In genomic region chr2:58921676-58922075, GRCh38 we compare ENCODE assay signal across 13 cellular contexts.
DNase-seq lines count a peak whose midpoint lies in the region; ATAC-seq and TF ChIP-seq lines count a peak whose summit lies in the region.
"Had no signal": no experiment of that assay in that cellular context is flagged by ENCODE, and none has a peak within 500 bp of the region (broad histone marks: within the 10 kb centered on the region; RNA-seq: fewer than 3 reads in every experiment).

No MANE protein-coding gene starts in this region.

- intact Hi-C loops in IMR-90 (cut with micrococcal nuclease) = no loop called here

- peak overlapping the region; percentile 88 for H2BK5ac ChIP-seq in IMR-90 (ENCODE audit: low read depth, low read length, poor library complexity, severe bottlenecking)

- DNase-seq in EL = peak; percentile 48
- DNase-seq in IMR-90 = peak; percentile 12
- DNase-seq in fibroblast of mammary gland (ENCODE audit: low read depth) = peak; percentile 39
- no peak for DNase-seq in T-helper 17 cell
- DNase-seq in ureter (ENCODE audit: low spot score) = no peak
- DNase-seq: CD8-positive, alpha-beta memory T cell; DMS53; GOT3; H9 had no signal

- H2BK15ac ChIP-seq in IMR-90 (ENCODE audit: low read depth, low read length) = peak overlapping the region; percentile 62; the same call in 2 of the 3 replicates

- H4K8ac ChIP-seq in IMR-90 (ENCODE audit: low read depth in 2 of 2, low read length in 2 of 2) = peak overlapping the region in 1 of 2 experiments; percentile 58; a peak in 1 of 4 replicates

- H2AK5ac ChIP-seq in IMR-90 (ENCODE audit: low read depth, low read length) = peak overlapping the region; percentile 61; the same call in 1 of the 2 replicates

- no TSS peak for BruUV-seq in IMR-90 (replicated peaks; lab: Mats Ljungman, UMichigan)

- no peak overlapping the region for H3K4me3 Mint-ChIP-seq in T-helper 17 cell
- H3K4me3 Mint-ChIP-seq: CD8-positive, alpha-beta memory T cell; H9 had no signal

- POLR2A ChIA-PET in IMR-90 (lab: Charles Lee; ENCODE audit: unreplicated experiment) = no interaction called here

- H2BK120ac ChIP-seq in IMR-90 (ENCODE audit: low read depth, low read length) = peak overlapping the region; percentile 92

- no peak overlapping the region for H2AFZ ChIP-seq in IMR-90 (replicated peaks; ENCODE audit: low read length, poor library complexity)

- dilution Hi-C loops in IMR-90 (cut with HindIII; ENCODE audit: low sequenced_read_pairs, unreplicated experiment) = no loop called here

- H3K27me3 Mint-ChIP-seq in T-helper 17 cell = no peaks in the 10 kb centered on the region
- H3K27me3 Mint-ChIP-seq: CD8-positive, alpha-beta memory T cell had no signal

- peak overlapping the region; percentile 76 for H4K91ac ChIP-seq in IMR-90 (ENCODE audit: insufficient read depth, low read depth, low read length)

- H2BK20ac ChIP-seq in IMR-90 (ENCODE audit: low read depth, low read length) = peak overlapping the region; percentile 89

- H2AK9ac ChIP-seq in IMR-90 (replicated peaks; ENCODE audit: low read depth, low read length, poor library complexity) = no peak overlapping the region

- WGBS in IMR-90 (ENCODE audit: extremely low coverage in 2 of 2, insufficient read length in 1 of 2), 2 experiments = no CpG with 5 or more reads among the region's 2 CpGs

- peak overlapping the region; percentile 71 for H3K23ac ChIP-seq in IMR-90 (ENCODE audit: low read depth, low read length)

- no peaks in the 10 kb centered on the region for H4K20me1 ChIP-seq in IMR-90 (ENCODE audit: insufficient read depth, low read length)
- H4K20me1 ChIP-seq: BLaER1 had no signal

- H3K4me1 ChIP-seq in IMR-90 (ENCODE audit: control insufficient read depth, insufficient read depth, low read length) = peaks cover 22% of the 10 kb centered on the region; the same call in 1 of the 2 replicates
- peaks cover 67% of the 10 kb centered on the region for H3K4me1 ChIP-seq in skeletal muscle satellite cell (ENCODE audit: control insufficient read depth, insufficient read depth, low read length)
- H3K4me1 ChIP-seq: BLaER1 had no signal

- peak overlapping the region; percentile 92 for H3K14ac ChIP-seq in IMR-90 (replicated peaks; ENCODE audit: low read depth, low read length)

- peak overlapping the region; percentile 91 for H3K4ac ChIP-seq in IMR-90 (ENCODE audit: low read depth, low read length)

- H3K4me1 Mint-ChIP-seq in T-helper 17 cell = no peaks in the 10 kb centered on the region
- H3K4me1 Mint-ChIP-seq: CD8-positive, alpha-beta memory T cell had no signal

- H3K4me3 ChIP-seq in IMR-90 (ENCODE audit: insufficient read depth, low read depth, low read length) = no peak overlapping the region
- H3K4me3 ChIP-seq in fibroblast of mammary gland (ENCODE audit: control insufficient read depth, low read depth, low read length) = no peak overlapping the region
- H3K4me3 ChIP-seq in skeletal muscle satellite cell (ENCODE audit: low read length) = no peak overlapping the region
- H3K4me3 ChIP-seq: BLaER1 had no signal

- H3K18ac ChIP-seq in IMR-90 (ENCODE audit: low read depth, low read length) = peak overlapping the region; percentile 81; the same call in 1 of the 2 replicates

- no peaks in the 10 kb centered on the region for H3K36me3 Mint-ChIP-seq in T-helper 17 cell (ENCODE audit: low read depth)
- H3K36me3 Mint-ChIP-seq: CD8-positive, alpha-beta memory T cell had no signal

- in situ Hi-C loops in IMR-90 (cut with MboI; ENCODE audit: low sequenced_read_pairs) = no loop called here

- H3K79me1 ChIP-seq in IMR-90 (ENCODE audit: low read depth in 1 of 2, low read length in 2 of 2) = peaks cover 0 to 4% of the 10 kb centered on the region in 2 experiments; a peak in 1 of 4 replicates

- CTCF ChIA-PET in IMR-90 (lab: Yijun Ruan, JAX) = interaction anchor here (0.6 kb wide), 1 partner anchor 32 kb away, joined by 3 read pairs; no protein-coding TSS in a partner anchor

- peaks cover 7% of the 10 kb centered on the region for H3K9me1 ChIP-seq in IMR-90 (ENCODE audit: insufficient read depth, low read length)

- peak overlapping the region; percentile 76; the same call in 1 of the 2 replicates for H4K5ac ChIP-seq in IMR-90 (ENCODE audit: low read depth, low read length)

- H3K27ac Mint-ChIP-seq in T-helper 17 cell = no peak overlapping the region
- H3K27ac Mint-ChIP-seq: CD8-positive, alpha-beta memory T cell; H9 had no signal

- no peak overlapping the region for H3K56ac ChIP-seq in IMR-90 (ENCODE audit: extremely low read depth, insufficient read depth, low read length)

- no peak for TF ChIP-seq CTCF in IMR-90 (conservative IDR thresholded peaks at IDR 0.05; ENCODE audit: low read depth, low read length)
- no peak for TF ChIP-seq CTCF in fibroblast of mammary gland (conservative IDR thresholded peaks at IDR 0.05; ENCODE audit: control insufficient read depth, insufficient read depth, low read depth, low read length)

- no peaks in the 10 kb centered on the region for H3K9me3 ChIP-seq in IMR-90 (ENCODE audit: control insufficient read depth, insufficient read depth, low read length)
- H3K9me3 ChIP-seq in skeletal muscle satellite cell (replicated peaks; ENCODE audit: low read length) = no peaks in the 10 kb centered on the region
- H3K9me3 ChIP-seq in T-helper 17 cell (ENCODE audit: control insufficient read depth, low read length, poor library complexity, severe bottlenecking) = no peaks in the 10 kb centered on the region
- H3K9me3 ChIP-seq: BLaER1 had no signal

- H3K27ac ChIP-seq in IMR-90 (ENCODE audit: insufficient read depth, low read length) = no peak overlapping the region
- H3K27ac ChIP-seq: BLaER1 had no signal

- no peak for TF ChIP-seq POLR2A in IMR-90 (IDR thresholded peaks at IDR 0.05; ENCODE audit: low read depth, low read length)

- no peaks in the 10 kb centered on the region for H3K36me3 ChIP-seq in IMR-90 (ENCODE audit: control insufficient read depth, insufficient read depth, low read length)
- H3K36me3 ChIP-seq in skeletal muscle satellite cell (ENCODE audit: insufficient read depth, low read length) = no peaks in the 10 kb centered on the region
- H3K36me3 ChIP-seq: BLaER1 had no signal

- TF ChIP-seq RAD21 in IMR-90 (IDR thresholded peaks at IDR 0.05; ENCODE audit: low read length) = no peak

- H3K4me2 ChIP-seq in IMR-90 (ENCODE audit: low read depth, low read length) (no peak overlapping the region), skeletal muscle satellite cell (ENCODE audit: low read length) (no peak overlapping the region)
- H3K4me2 ChIP-seq: BLaER1 had no signal

- H3K27me3 ChIP-seq in IMR-90 (ENCODE audit: control insufficient read depth, insufficient read depth, low read length) (no peaks in the 10 kb centered on the region), skeletal muscle satellite cell (ENCODE audit: control insufficient read depth, insufficient read depth, low read length) (no peaks in the 10 kb centered on the region)
- H3K27me3 ChIP-seq: BLaER1 had no signal

- no peak overlapping the region for H3K9ac ChIP-seq in IMR-90 (ENCODE audit: low read depth, low read length)
- peak overlapping the region; percentile 34 for H3K9ac ChIP-seq in skeletal muscle satellite cell (ENCODE audit: low read depth, low read length)
- H3K9ac ChIP-seq: BLaER1 had no signal

- no peak for ATAC-seq in IMR-90 (ENCODE audit: low read depth)
- no peak for ATAC-seq in T-helper 17 cell
- no peak for ATAC-seq in HG03108 (IDR thresholded peaks at IDR 0.05; ENCODE audit: unreplicated experiment)
- ATAC-seq: HepG2 had no signal

TF ChIP-seq in IMR-90, 13 proteins besides CTCF, POLR2A, EP300 and RAD21:
- TF ChIP-seq MAFK (IDR thresholded peaks at IDR 0.05; ENCODE audit: low read depth, low read length) = no peak
- TF ChIP-seq CHD1 (IDR thresholded peaks at IDR 0.05; ENCODE audit: low read depth, low read length) = no peak
- no peak for TF ChIP-seq USF2 (IDR thresholded peaks at IDR 0.05; ENCODE audit: low read depth, low read length)
- no peak for TF ChIP-seq FOS (IDR thresholded peaks at IDR 0.05; ENCODE audit: low read depth, low read length)
- no peak for TF ChIP-seq MXI1 (IDR thresholded peaks at IDR 0.05; ENCODE audit: borderline replicate concordance, low read depth, low read length)
- no peak for TF ChIP-seq CEBPB (IDR thresholded peaks at IDR 0.05; ENCODE audit: low read depth, low read length)
- no peak for TF ChIP-seq MAZ (IDR thresholded peaks at IDR 0.05; ENCODE audit: borderline replicate concordance, low read depth, low read length)
- no peak for TF ChIP-seq SMC3 (IDR thresholded peaks at IDR 0.05; ENCODE audit: low read depth, low read length)
- TF ChIP-seq RCOR1 (IDR thresholded peaks at IDR 0.05; ENCODE audit: insufficient replicate concordance, low read length) = no peak
- no peak for TF ChIP-seq ELK1 (IDR thresholded peaks at IDR 0.05; ENCODE audit: borderline replicate concordance, low read depth, low read length)

Comparison
In these comparisons a context has a peak if more than half of its experiments do, and no peak if none do; other contexts are left out.
1. DNase-seq: peak in EL (single experiment), IMR-90 (single experiment) and fibroblast of mammary gland (single experiment); none in T-helper 17 cell (0 of 3) and ureter (single experiment).